Comparison of ENCODE assay signal across 26 cellular contexts in genomic region chr7:15607541-15608210, GRCh38. TPM values are rescaled to one million over a fixed set of nuclear protein-coding genes. Genes with fewer than 3 reads are reported as not detected.
A peak's percentile ranks its signal among the peaks of the same experiment; 100 is the strongest.
DNase-seq lines count a peak whose midpoint lies in the region; ATAC-seq, FAIRE-seq and TF ChIP-seq lines count a peak whose summit lies in the region.
"Had no signal": no experiment of that assay in that cellular context is flagged by ENCODE, and none has a peak within 500 bp of the region (broad histone marks: within the 10 kb centered on the region; RNA-seq: fewer than 3 reads in every experiment).

No MANE protein-coding gene starts in this region.

- H3K36me3 ChIP-seq in GM23338 (ENCODE audit: insufficient read depth) (no peaks in the 10 kb centered on the region), SU-DHL-6 (ENCODE audit: low read length) (no peaks in the 10 kb centered on the region; the same call in 1 of the 2 replicates), small intestine (ENCODE audit: control insufficient read depth in 2 of 2, insufficient read depth in 2 of 2, low read length in 2 of 2) (no peaks in the 10 kb centered on the region)
- H3K36me3 ChIP-seq: esophagus muscularis mucosa, gastroesophageal sphincter, ovary, SJCRH30, upper lobe of right lung had no signal

- H3K27ac Mint-ChIP-seq in GM23338: no peak overlapping the region
- H3K27ac Mint-ChIP-seq in activated CD8-positive, alpha-beta T cell treated with anti-CD3 and anti-CD28 coated beads, Interleukin-2, amount 10 ng/mL, durations not matched to agents 7 days and 5 days: no peak overlapping the region
- H3K27ac Mint-ChIP-seq: activated T-cell treated with anti-CD3 and anti-CD28 coated beads, Interleukin-2, amount 50 U/mL, for 72 hours; natural killer cell treated with Interleukin-12 subunit alpha and Interleukin-12 subunit beta and Interleukin-15 and Interleukin-18, amount 100 ng/mL, for 72 hours had no signal

- H3K9me3 Mint-ChIP-seq in GM23338: no peaks in the 10 kb centered on the region
- no peaks in the 10 kb centered on the region for H3K9me3 Mint-ChIP-seq in activated CD8-positive, alpha-beta T cell treated with anti-CD3 and anti-CD28 coated beads, Interleukin-2, amount 10 ng/mL, durations not matched to agents 7 days and 5 days (ENCODE audit: insufficient read depth)

- H3K36me3 Mint-ChIP-seq in GM23338 (ENCODE audit: low read depth): no peaks in the 10 kb centered on the region
- no peaks in the 10 kb centered on the region for H3K36me3 Mint-ChIP-seq in activated CD8-positive, alpha-beta T cell treated with anti-CD3 and anti-CD28 coated beads, Interleukin-2, amount 10 ng/mL, durations not matched to agents 7 days and 5 days (ENCODE audit: low read depth)

- peak; percentile 33 for FAIRE-seq in small intestine (lab: Jason Lieb, UNC)

- H3K9me3 ChIP-seq in SU-DHL-6 (ENCODE audit: insufficient read depth, low read length) (no peaks in the 10 kb centered on the region), small intestine (ENCODE audit: control insufficient read depth, low read depth) (no peaks in the 10 kb centered on the region)
- H3K9me3 ChIP-seq: esophagus muscularis mucosa, gastroesophageal sphincter, ovary, SJCRH30, upper lobe of right lung had no signal

- 0 out of 2 replicates have a peak overlapping the region, but pooled peaks have one; percentile 6 for H2AFZ ChIP-seq in GM23338
- H2AFZ ChIP-seq in SU-DHL-6 (ENCODE audit: low read depth, low read length, severe bottlenecking): peak overlapping the region; percentile 41

- H3K4me1 Mint-ChIP-seq in GM23338: peaks cover 5% of the 10 kb centered on the region; the same call in 2 of the 3 replicates
- no peaks in the 10 kb centered on the region for H3K4me1 Mint-ChIP-seq in activated CD8-positive, alpha-beta T cell treated with anti-CD3 and anti-CD28 coated beads, Interleukin-2, amount 10 ng/mL, durations not matched to agents 7 days and 5 days (ENCODE audit: low read depth)

- peaks cover 3% of the 10 kb centered on the region for H3K27me3 Mint-ChIP-seq in GM23338 (ENCODE audit: insufficient read depth, low read depth, poor library complexity)
- no peaks in the 10 kb centered on the region for H3K27me3 Mint-ChIP-seq in activated CD8-positive, alpha-beta T cell treated with anti-CD3 and anti-CD28 coated beads, Interleukin-2, amount 10 ng/mL, durations not matched to agents 7 days and 5 days (ENCODE audit: low read depth)
- H3K27me3 Mint-ChIP-seq: natural killer cell treated with Interleukin-12 subunit alpha and Interleukin-12 subunit beta and Interleukin-15 and Interleukin-18, amount 100 ng/mL, for 72 hours had no signal

- H3F3A ChIP-seq in GM23338 (replicated peaks; ENCODE audit: low read depth) (no peaks in the 10 kb centered on the region), SU-DHL-6 (ENCODE audit: insufficient read depth) (no peaks in the 10 kb centered on the region)

- TF ChIP-seq CTCF in GM23338 (conservative IDR thresholded peaks at IDR 0.05; ENCODE audit: low read depth in 2 of 2) (no peak), SU-DHL-6 (IDR thresholded peaks at IDR 0.05; ENCODE audit: insufficient read depth, low read length, poor library complexity, severe bottlenecking) (no peak)

- peaks cover 9% of the 10 kb centered on the region; the same call in 1 of the 2 replicates for H3K4me1 ChIP-seq in GM23338 (ENCODE audit: insufficient read depth)
- no peaks in the 10 kb centered on the region for H3K4me1 ChIP-seq in small intestine (ENCODE audit: control insufficient read depth in 2 of 2, insufficient read depth in 1 of 2, low read depth in 1 of 2, low read length in 1 of 2)
- H3K4me1 ChIP-seq: gastroesophageal sphincter, SJCRH30, upper lobe of right lung had no signal

- no peak overlapping the region for H3K4me3 Mint-ChIP-seq in GM23338
- H3K4me3 Mint-ChIP-seq in activated CD8-positive, alpha-beta T cell treated with anti-CD3 and anti-CD28 coated beads, Interleukin-2, amount 10 ng/mL, durations not matched to agents 7 days and 5 days: no peak overlapping the region
- H3K4me3 Mint-ChIP-seq: activated T-cell treated with anti-CD3 and anti-CD28 coated beads, Interleukin-2, amount 50 U/mL, for 72 hours; natural killer cell treated with Interleukin-12 subunit alpha and Interleukin-12 subunit beta and Interleukin-15 and Interleukin-18, amount 100 ng/mL, for 72 hours had no signal

- H3K27me3 ChIP-seq in GM23338 (ENCODE audit: insufficient read depth) (no peaks in the 10 kb centered on the region), SU-DHL-6 (ENCODE audit: low read length) (no peaks in the 10 kb centered on the region), small intestine (ENCODE audit: control insufficient read depth in 2 of 2, insufficient read depth in 2 of 2, low read length in 2 of 2) (no peaks in the 10 kb centered on the region)
- H3K27me3 ChIP-seq: esophagus muscularis mucosa, gastroesophageal sphincter, ovary, SJCRH30, upper lobe of right lung had no signal

- CTCF ChIA-PET in activated CD8-positive, alpha-beta T cell treated with anti-CD3 and anti-CD28 coated beads, Interleukin-2, amount 10 ng/mL, durations not matched to agents 7 days and 5 days (lab: Charles Lee): no interaction called here

- DNase-seq in GM23338 (ENCODE audit: low spot score) (no peak), fibroblast of peridontal ligament (ENCODE audit: extremely low read depth) (peak; percentile 35), small intestine (no peak), NCI-H82 (lab: John Stamatoyannopoulos, UW) (no peak)
- no peak for DNase-seq in activated CD8-positive, alpha-beta T cell treated with anti-CD3 and anti-CD28 coated beads, Interleukin-2, amount 10 ng/mL, durations not matched to agents 7 days and 5 days
- DNase-seq: activated CD4-positive, alpha-beta T cell treated with anti-CD3 and anti-CD28 coated beads, Interleukin-2, amount 50 U/mL, for 4 hours; activated T-cell treated with anti-CD3 and anti-CD28 coated beads, Interleukin-2, amount 50 U/mL, for 72 hours; cortex of kidney; DMS79; GDM1; NCI-H2107; NCI-H345; ovary; SJCRH30; stimulated activated naive CD4-positive, alpha-beta T cell; T-helper 1 cell; upper lobe of right lung had no signal

- 63 to 80% (median 72%) methylated on average over 5 of the region's 5 CpGs for WGBS in small intestine, 3 donors

- POLR2A ChIA-PET in activated CD8-positive, alpha-beta T cell treated with anti-CD3 and anti-CD28 coated beads, Interleukin-2, amount 10 ng/mL, durations not matched to agents 7 days and 5 days (lab: Charles Lee): no interaction called here

- H4K20me1 ChIP-seq in GM23338 (replicated peaks; ENCODE audit: insufficient read depth) (no peaks in the 10 kb centered on the region), SU-DHL-6 (ENCODE audit: low read depth, low read length) (no peaks in the 10 kb centered on the region)

- H3K4me3 ChIP-seq in GM23338 (no peak overlapping the region), SU-DHL-6 (ENCODE audit: insufficient read depth, low read length, poor library complexity, severe bottlenecking) (no peak overlapping the region), small intestine (ENCODE audit: low read depth in 1 of 2, low read length in 2 of 2) (no peak overlapping the region)
- H3K4me3 ChIP-seq: esophagus muscularis mucosa, gastroesophageal sphincter, lung, ovary, SJCRH30, skin epidermis, upper lobe of right lung had no signal

- H3K4me2 ChIP-seq in GM23338 (no peak overlapping the region), SU-DHL-6 (ENCODE audit: low read depth, low read length, poor library complexity, severe bottlenecking) (no peak overlapping the region)
- H3K4me2 ChIP-seq: KMS-11 had no signal

- H3K27ac ChIP-seq in GM23338 (ENCODE audit: low read depth) (no peak overlapping the region), SU-DHL-6 (ENCODE audit: low read depth, low read length) (no peak overlapping the region), small intestine (ENCODE audit: low read depth in 1 of 2, low read length in 1 of 2) (no peak overlapping the region)
- H3K27ac ChIP-seq: esophagus muscularis mucosa, gastroesophageal sphincter, KMS-11, ovary, SJCRH30, upper lobe of right lung had no signal

- H3K9me2 ChIP-seq in GM23338 (ENCODE audit: insufficient read depth) (no peaks in the 10 kb centered on the region), SU-DHL-6 (replicated peaks; ENCODE audit: insufficient read depth, low read length) (no peaks in the 10 kb centered on the region)

- ATAC-seq in GM23338 (no peak), HG03025 (IDR thresholded peaks at IDR 0.05; ENCODE audit: low FRiP score, unreplicated experiment) (no peak)
- no peak for ATAC-seq in activated CD8-positive, alpha-beta T cell treated with anti-CD3 and anti-CD28 coated beads, Interleukin-2, amount 10 ng/mL, durations not matched to agents 7 days and 5 days
- ATAC-seq: activated T-cell treated with anti-CD3 and anti-CD28 coated beads, Interleukin-2, amount 50 U/mL, for 72 hours; gastroesophageal sphincter; natural killer cell treated with Interleukin-12 subunit alpha and Interleukin-12 subunit beta and Interleukin-15 and Interleukin-18, amount 100 ng/mL, for 72 hours; upper lobe of right lung had no signal

- no peaks in the 10 kb centered on the region for H3K79me2 ChIP-seq in GM23338 (replicated peaks; ENCODE audit: insufficient read depth)
- H3K79me2 ChIP-seq in SU-DHL-6 (ENCODE audit: insufficient read depth, low read length): no peaks in the 10 kb centered on the region

- no peak overlapping the region for H3K9ac ChIP-seq in SU-DHL-6 (ENCODE audit: low read length)
- H3K9ac ChIP-seq: KMS-11 had no signal

TF ChIP-seq in GM23338, 12 proteins besides CTCF, POLR2A, EP300 and RAD21:
- TF ChIP-seq STAT1 (IDR thresholded peaks at IDR 0.05; ENCODE audit: unreplicated experiment) (no peak), ZNF114 (CRISPR knock-in tag; IDR thresholded peaks at IDR 0.05) (no peak), EZH2 (IDR thresholded peaks at IDR 0.05; ENCODE audit: low read depth, unreplicated experiment) (no peak), NANOG (IDR thresholded peaks at IDR 0.05; ENCODE audit: borderline replicate concordance) (no peak)
TF ChIP-seq in GM23338: peak in this region for 0.

RNA-seq across cellular contexts. Expression of gene AGMO, which starts 45.9 kb away (rescaled TPM):
- 0.42 and 3.9 TPM in 2 replicates for total RNA-seq in GM23338 (2014; rRNA removed; shearing (Covaris generic))
- polyA plus RNA-seq in GM23338 (2016; fragmentation: Nextera tagmentation; extraction: Ambion mirVana) (0.55 and 0.56 TPM in 2 replicates), small intestine (10 to 100 TPM in 2 of 3 donors, 1 to 10 TPM in 1; 2.6 to 23.0 (median 17.3) TPM)
- not detected for total RNA-seq in activated CD8-positive, alpha-beta T cell treated with anti-CD3 and anti-CD28 coated beads, Interleukin-2, amount 10 ng/mL, durations not matched to agents 7 days and 5 days
- total RNA-seq: activated T-cell treated with anti-CD3 and anti-CD28 coated beads, Interleukin-2, amount 50 U/mL, for 72 hours; mononuclear cell; natural killer cell treated with Interleukin-12 subunit alpha and Interleukin-12 subunit beta and Interleukin-15 and Interleukin-18, amount 100 ng/mL, for 72 hours had no signal
